In genomic region chr2:147846382-147847081, GRCh38 we compare ENCODE assay signal across 8 cellular contexts. TPM values are rescaled to one million over a fixed set of nuclear protein-coding genes. Genes with fewer than 3 reads are reported as not detected.
DNase-seq lines count a peak whose midpoint lies in the region; ATAC-seq and TF ChIP-seq lines count a peak whose summit lies in the region.

No MANE protein-coding gene starts in this region.

- DNase-seq in CD8-positive, alpha-beta T cell = no peak
- DNase-seq in Karpas-422 = no peak
- DNase-seq in naive B cell = no peak
- no peak for DNase-seq in stimulated activated CD4-positive, alpha-beta T cell treated with anti-CD3 and anti-CD28 coated beads, Interleukin-2, amount 100 ng/mL, for 24 hours
- no peak for DNase-seq in NCI-H2107 (lab: John Stamatoyannopoulos, UW)

- peaks cover 33% of the 10 kb centered on the region for H3K4me1 Mint-ChIP-seq in CD8-positive, alpha-beta T cell (ENCODE audit: low read depth)
- H3K4me1 Mint-ChIP-seq in dendritic cell treated with granulocyte-macrophage colony-stimulating factor and Interleukin-4, amounts not matched to agents 40 ng/mL and 50 ng/mL, for 4 days (ENCODE audit: low read depth) = peaks cover 54% of the 10 kb centered on the region
- peaks cover 25 to 57% (median 26%) of the 10 kb centered on the region in 3 donors for H3K4me1 Mint-ChIP-seq in naive B cell

- H3K79me2 ChIP-seq in Karpas-422 (ENCODE audit: low read length) = no peaks in the 10 kb centered on the region

- peak overlapping the region; percentile 92 for H3K4me2 ChIP-seq in Karpas-422 (ENCODE audit: low read depth, low read length, poor library complexity, severe bottlenecking)

- peak overlapping the region; percentile 93 for H3K4me3 Mint-ChIP-seq in CD8-positive, alpha-beta T cell
- peak overlapping the region; percentile 79 for H3K4me3 Mint-ChIP-seq in dendritic cell treated with granulocyte-macrophage colony-stimulating factor and Interleukin-4, amounts not matched to agents 40 ng/mL and 50 ng/mL, for 4 days
- H3K4me3 Mint-ChIP-seq in naive B cell = peak overlapping the region in 7 of 8 donors; percentile 3 to 96 (median 92)

- POLR2A ChIA-PET in CD8-positive, alpha-beta T cell (lab: Charles Lee) = no interaction called here

- peaks cover 19% of the 10 kb centered on the region for H3K4me1 ChIP-seq in CD8-positive, alpha-beta T cell (ENCODE audit: insufficient read depth, low read length)
- H3K4me1 ChIP-seq in Karpas-422 (ENCODE audit: low read length) = peaks cover 23% of the 10 kb centered on the region

- no peaks in the 10 kb centered on the region for H3K9me3 Mint-ChIP-seq in CD8-positive, alpha-beta T cell
- no peaks in the 10 kb centered on the region for H3K9me3 Mint-ChIP-seq in dendritic cell treated with granulocyte-macrophage colony-stimulating factor and Interleukin-4, amounts not matched to agents 40 ng/mL and 50 ng/mL, for 4 days
- peaks cover 0 to 1% (median 0%) of the 10 kb centered on the region in 7 donors for H3K9me3 Mint-ChIP-seq in naive B cell

- H3K27ac ChIP-seq in CD8-positive, alpha-beta T cell (ENCODE audit: low read depth, low read length) = no peak overlapping the region
- H3K27ac ChIP-seq in Karpas-422 (ENCODE audit: low read length) = no peak overlapping the region

- no peaks in the 10 kb centered on the region for H3K27me3 ChIP-seq in CD8-positive, alpha-beta T cell (ENCODE audit: insufficient read depth, low read length)
- H3K27me3 ChIP-seq in Karpas-422 (ENCODE audit: low read length) = no peaks in the 10 kb centered on the region

- H3K9me3 ChIP-seq in CD8-positive, alpha-beta T cell (ENCODE audit: low read length) = no peaks in the 10 kb centered on the region
- no peaks in the 10 kb centered on the region for H3K9me3 ChIP-seq in Karpas-422 (ENCODE audit: low read length)

- peaks cover 6% of the 10 kb centered on the region for H3K36me3 Mint-ChIP-seq in CD8-positive, alpha-beta T cell
- peaks cover 21% of the 10 kb centered on the region for H3K36me3 Mint-ChIP-seq in dendritic cell treated with granulocyte-macrophage colony-stimulating factor and Interleukin-4, amounts not matched to agents 40 ng/mL and 50 ng/mL, for 4 days (ENCODE audit: low read depth)
- no peaks in the 10 kb centered on the region for H3K36me3 Mint-ChIP-seq in naive B cell

- H3K36me3 ChIP-seq in CD8-positive, alpha-beta T cell (ENCODE audit: insufficient read depth, low read length) = no peaks in the 10 kb centered on the region
- no peaks in the 10 kb centered on the region for H3K36me3 ChIP-seq in Karpas-422 (ENCODE audit: insufficient read depth, low read length)

- ATAC-seq in CD8-positive, alpha-beta T cell = no peak
- ATAC-seq in naive B cell (ENCODE audit: low read depth in 2 of 2) (no peak), GM21717 (IDR thresholded peaks at IDR 0.05; ENCODE audit: unreplicated experiment) (no peak), GM19023 (IDR thresholded peaks at IDR 0.05; ENCODE audit: unreplicated experiment) (no peak)

- intact Hi-C loops in CD8-positive, alpha-beta T cell (cut with DNase I, micrococcal nuclease) = loop anchor here (5.0 to 10.0 kb wide), 6 partner anchors 798 to 1741 kb away; partner anchors contain the start of genes MMADHC (in 2 of the 2), EPC2 (in 1 of the 2) and KIF5C (in 1 of the 2)
- intact Hi-C loops in dendritic cell treated with granulocyte-macrophage colony-stimulating factor and Interleukin-4, amounts not matched to agents 40 ng/mL and 50 ng/mL, for 4 days (cut with micrococcal nuclease) = loop anchor here (10.0 kb wide), 2 partner anchors 152 to 178 kb away; partner anchors contain the start of genes MBD5 and ORC4

- H3K4me3 ChIP-seq in CD8-positive, alpha-beta T cell (ENCODE audit: low read depth, low read length) = no peak overlapping the region
- no peak overlapping the region for H3K4me3 ChIP-seq in Karpas-422 (ENCODE audit: low read length)

- H3K9me2 ChIP-seq in Karpas-422 (replicated peaks; ENCODE audit: insufficient read depth, low read length) = no peaks in the 10 kb centered on the region

- TF ChIP-seq CTCF in CD8-positive, alpha-beta T cell (IDR thresholded peaks at IDR 0.05) = no peak

- peaks cover 26% of the 10 kb centered on the region for H4K20me1 ChIP-seq in Karpas-422 (ENCODE audit: insufficient read depth, low read depth, low read length)

- H3K27me3 Mint-ChIP-seq in CD8-positive, alpha-beta T cell (ENCODE audit: low read depth) = peaks cover 23% of the 10 kb centered on the region
- peaks cover 15% of the 10 kb centered on the region for H3K27me3 Mint-ChIP-seq in dendritic cell treated with granulocyte-macrophage colony-stimulating factor and Interleukin-4, amounts not matched to agents 40 ng/mL and 50 ng/mL, for 4 days
- H3K27me3 Mint-ChIP-seq in naive B cell = peaks cover 28 to 40% (median 32%) of the 10 kb centered on the region in 3 donors

- H2AFZ ChIP-seq in Karpas-422 (ENCODE audit: low read length) = no peak overlapping the region

- no peak overlapping the region for H3K9ac ChIP-seq in Karpas-422 (ENCODE audit: low read length)

- CTCF ChIA-PET in CD8-positive, alpha-beta T cell (lab: Charles Lee) = no interaction called here

- no peak overlapping the region for H3K27ac Mint-ChIP-seq in CD8-positive, alpha-beta T cell
- peak overlapping the region; percentile 27 for H3K27ac Mint-ChIP-seq in dendritic cell treated with granulocyte-macrophage colony-stimulating factor and Interleukin-4, amounts not matched to agents 40 ng/mL and 50 ng/mL, for 4 days
- H3K27ac Mint-ChIP-seq in naive B cell = peak overlapping the region in 2 of 6 donors; percentile 38 to 54

RNA-seq across cellular contexts. Expression of gene ACVR2A, which starts 1.7 kb away (rescaled TPM):
- 1 to 10 TPM; 4.2 to 4.8 TPM for total RNA-seq in CD8-positive, alpha-beta T cell
- 1.8 and 2.6 TPM in 2 replicates for total RNA-seq in Karpas-422 (2014; rRNA removed; shearing (Covaris generic); ENCODE audit: low replicate concordance)
- polyA plus RNA-seq in naive B cell (ENCODE audit: low read depth in 6 of 6) = 1 to 10 TPM in 5 of 6 donors, under 1 TPM in 1; 0.32 to 3.6 (median 1.7) TPM
